1 cellular context compared by ENCODE assay signal in genomic region chr3:191328963-191329653, GRCh38.
TF ChIP-seq lines count a peak whose summit lies in the region.

A gene with protein sequence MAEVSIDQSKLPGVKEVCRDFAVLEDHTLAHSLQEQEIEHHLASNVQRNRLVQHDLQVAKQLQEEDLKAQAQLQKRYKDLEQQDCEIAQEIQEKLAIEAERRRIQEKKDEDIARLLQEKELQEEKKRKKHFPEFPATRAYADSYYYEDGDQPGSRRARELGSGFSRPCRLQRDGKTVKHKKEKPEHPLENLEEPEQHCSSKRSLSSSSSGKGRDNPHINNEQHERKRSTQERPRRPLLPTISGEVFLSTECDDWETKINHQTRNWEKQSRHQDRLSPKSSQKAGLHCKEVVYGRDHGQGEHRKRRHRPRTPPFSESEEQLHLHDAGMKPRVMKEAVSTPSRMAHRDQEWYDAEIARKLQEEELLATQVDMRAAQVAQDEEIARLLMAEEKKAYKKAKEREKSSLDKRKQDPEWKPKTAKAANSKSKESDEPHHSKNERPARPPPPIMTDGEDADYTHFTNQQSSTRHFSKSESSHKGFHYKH (plus strand): TSS chr3:191329394. CDS start chr3:191329675, 281 bp downstream.

TF ChIP-seq in H1, 55 proteins besides CTCF, POLR2A, EP300 and RAD21:
- TF ChIP-seq CBX8 (IDR thresholded peaks at IDR 0.05; ENCODE audit: borderline replicate concordance, low read depth, low read length) (no peak), HDAC2 (IDR thresholded peaks at IDR 0.05; ENCODE audit: borderline replicate concordance in 1 of 2, low read depth in 2 of 2, low read length in 2 of 2) (peak in 1 of 2 experiments; percentile 28; a peak in 1 of 4 replicates), ASH2L (IDR thresholded peaks at IDR 0.05; ENCODE audit: low read length) (peak; percentile 94), CREB1 (IDR thresholded peaks at IDR 0.05) (peak; percentile 76), RBBP5 (IDR thresholded peaks at IDR 0.05; ENCODE audit: borderline replicate concordance, low read depth, low read length) (peak; percentile 89; the same call in 1 of the 2 replicates), NRF1 (IDR thresholded peaks at IDR 0.05; ENCODE audit: low read depth, low read length) (no peak), EGR1 (IDR thresholded peaks at IDR 0.05; ENCODE audit: borderline replicate concordance, low read depth, low read length) (peak; percentile 58; the same call in 1 of the 2 replicates), PHF8 (conservative IDR thresholded peaks at IDR 0.05; ENCODE audit: low read depth, low read length) (peak; percentile 57), TBP (IDR thresholded peaks at IDR 0.05; ENCODE audit: low read depth, low read length) (peak; percentile 7; the same call in 1 of the 2 replicates), TEAD4 (IDR thresholded peaks at IDR 0.05; ENCODE audit: low read depth, low read length) (0 out of 2 replicates have a peak, but pooled peaks have one; percentile 30), SP1 (IDR thresholded peaks at IDR 0.05; ENCODE audit: low read depth, low read length) (0 out of 2 replicates have a peak, but pooled peaks have one; percentile 17), TCF12 (IDR thresholded peaks at IDR 0.05; ENCODE audit: low read depth, low read length) (0 out of 2 replicates have a peak, but pooled peaks have one; percentile 64), SP4 (IDR thresholded peaks at IDR 0.05; ENCODE audit: low read length) (no peak), CBX5 (IDR thresholded peaks at IDR 0.05; ENCODE audit: low read depth, low read length) (no peak), TAF7 (optimal IDR thresholded peaks at IDR 0.05; ENCODE audit: borderline replicate concordance, low read depth, low read length) (peak; percentile 49), TAF1 (IDR thresholded peaks at IDR 0.05; ENCODE audit: low read depth, low read length) (peak; percentile 68; the same call in 1 of the 2 replicates), JUN (IDR thresholded peaks at IDR 0.05; ENCODE audit: low read depth, low read length) (no peak), KDM4A (IDR thresholded peaks at IDR 0.05; ENCODE audit: low read depth, low read length, severe bottlenecking) (peak; percentile 90), MAX (IDR thresholded peaks at IDR 0.05) (peak; percentile 43; the same call in 1 of the 2 replicates), POLR2AphosphoS5 (IDR thresholded peaks at IDR 0.05; ENCODE audit: low read depth, low read length) (peak; percentile 82)
- TF ChIP-seq, protein P1, sequence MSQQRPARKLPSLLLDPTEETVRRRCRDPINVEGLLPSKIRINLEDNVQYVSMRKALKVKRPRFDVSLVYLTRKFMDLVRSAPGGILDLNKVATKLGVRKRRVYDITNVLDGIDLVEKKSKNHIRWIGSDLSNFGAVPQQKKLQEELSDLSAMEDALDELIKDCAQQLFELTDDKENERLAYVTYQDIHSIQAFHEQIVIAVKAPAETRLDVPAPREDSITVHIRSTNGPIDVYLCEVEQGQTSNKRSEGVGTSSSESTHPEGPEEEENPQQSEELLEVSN (IDR thresholded peaks at IDR 0.05): peak; percentile 24
